1 cellular context compared by ENCODE assay signal in the genomic region with DNA sequence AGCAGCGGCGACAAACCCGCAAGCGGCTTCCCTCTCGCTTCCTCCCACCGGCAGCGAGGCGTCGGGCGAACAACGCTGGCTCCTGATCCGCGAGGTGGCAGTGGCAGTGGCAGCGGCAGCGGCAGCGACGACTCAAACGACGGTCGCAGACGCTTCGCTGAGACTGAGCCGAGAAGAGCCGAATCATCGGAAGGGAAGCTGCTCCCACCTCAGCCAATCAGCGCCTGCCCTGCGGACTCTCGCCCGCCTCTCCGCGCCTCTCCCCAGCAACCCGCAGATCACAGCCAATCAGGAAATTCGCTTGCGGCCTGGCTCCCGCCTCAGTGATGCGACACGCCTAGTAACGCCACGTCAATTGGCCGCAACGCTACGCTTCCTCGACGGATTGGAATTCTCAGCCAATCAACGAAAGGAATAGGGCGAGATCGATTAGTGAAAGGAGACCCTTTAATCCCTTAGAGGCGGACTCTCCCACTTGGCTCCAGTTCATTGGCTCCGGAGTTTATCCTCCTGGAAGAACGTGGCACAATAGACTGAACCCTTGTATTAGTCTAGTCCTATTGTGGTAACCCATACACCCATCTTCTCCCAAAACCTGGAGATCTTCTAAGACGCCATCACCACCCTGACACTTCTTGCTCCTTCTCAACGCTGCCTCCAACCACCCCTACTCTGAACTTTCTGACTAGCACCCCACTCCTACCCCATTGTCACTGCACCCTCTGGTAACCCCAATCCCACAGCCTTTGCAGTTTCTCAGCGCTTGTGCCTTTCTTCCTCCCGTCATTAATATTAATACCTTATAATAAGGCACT.
TF ChIP-seq lines count a peak whose summit lies in the region.

A gene (minus strand): TSS at position 165 of the 815 bp plus-strand sequence. CDS start 272 bp downstream, outside the sequence.

TF ChIP-seq in GM12878, 131 proteins besides CTCF, POLR2A, EP300 and RAD21 (continued from another document):
- TF ChIP-seq, protein P1, sequence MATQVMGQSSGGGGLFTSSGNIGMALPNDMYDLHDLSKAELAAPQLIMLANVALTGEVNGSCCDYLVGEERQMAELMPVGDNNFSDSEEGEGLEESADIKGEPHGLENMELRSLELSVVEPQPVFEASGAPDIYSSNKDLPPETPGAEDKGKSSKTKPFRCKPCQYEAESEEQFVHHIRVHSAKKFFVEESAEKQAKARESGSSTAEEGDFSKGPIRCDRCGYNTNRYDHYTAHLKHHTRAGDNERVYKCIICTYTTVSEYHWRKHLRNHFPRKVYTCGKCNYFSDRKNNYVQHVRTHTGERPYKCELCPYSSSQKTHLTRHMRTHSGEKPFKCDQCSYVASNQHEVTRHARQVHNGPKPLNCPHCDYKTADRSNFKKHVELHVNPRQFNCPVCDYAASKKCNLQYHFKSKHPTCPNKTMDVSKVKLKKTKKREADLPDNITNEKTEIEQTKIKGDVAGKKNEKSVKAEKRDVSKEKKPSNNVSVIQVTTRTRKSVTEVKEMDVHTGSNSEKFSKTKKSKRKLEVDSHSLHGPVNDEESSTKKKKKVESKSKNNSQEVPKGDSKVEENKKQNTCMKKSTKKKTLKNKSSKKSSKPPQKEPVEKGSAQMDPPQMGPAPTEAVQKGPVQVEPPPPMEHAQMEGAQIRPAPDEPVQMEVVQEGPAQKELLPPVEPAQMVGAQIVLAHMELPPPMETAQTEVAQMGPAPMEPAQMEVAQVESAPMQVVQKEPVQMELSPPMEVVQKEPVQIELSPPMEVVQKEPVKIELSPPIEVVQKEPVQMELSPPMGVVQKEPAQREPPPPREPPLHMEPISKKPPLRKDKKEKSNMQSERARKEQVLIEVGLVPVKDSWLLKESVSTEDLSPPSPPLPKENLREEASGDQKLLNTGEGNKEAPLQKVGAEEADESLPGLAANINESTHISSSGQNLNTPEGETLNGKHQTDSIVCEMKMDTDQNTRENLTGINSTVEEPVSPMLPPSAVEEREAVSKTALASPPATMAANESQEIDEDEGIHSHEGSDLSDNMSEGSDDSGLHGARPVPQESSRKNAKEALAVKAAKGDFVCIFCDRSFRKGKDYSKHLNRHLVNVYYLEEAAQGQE (IDR thresholded peaks at IDR 0.05; ENCODE audit: low read depth, low read length), result no peak
- TF ChIP-seq TCF12 (IDR thresholded peaks at IDR 0.05; ENCODE audit: low read depth, low read length) (no peak; the same call in 1 of the 2 replicates), FOS (IDR thresholded peaks at IDR 0.05; ENCODE audit: borderline replicate concordance, extremely low read depth, insufficient read length) (peak; percentile 69), HDAC2 (IDR thresholded peaks at IDR 0.05) (no peak), BACH1 (IDR thresholded peaks at IDR 0.05; ENCODE audit: borderline replicate concordance) (peak; percentile 35), NRF1 (conservative IDR thresholded peaks at IDR 0.05; ENCODE audit: low read depth, low read length) (no peak), MTA2 (IDR thresholded peaks at IDR 0.05; ENCODE audit: low read depth) (no peak), BHLHE40 (IDR thresholded peaks at IDR 0.05; ENCODE audit: borderline replicate concordance in 1 of 2, low read depth in 2 of 2, low read length in 1 of 2) (peak; percentile 89 to 91), YBX1 (IDR thresholded peaks at IDR 0.05) (no peak), PML (IDR thresholded peaks at IDR 0.05; ENCODE audit: low read length) (no peak), GATAD2B (conservative IDR thresholded peaks at IDR 0.05; ENCODE audit: low read depth) (no peak), CREM (IDR thresholded peaks at IDR 0.05; ENCODE audit: low read depth) (peak; percentile 99), IRF4 (IDR thresholded peaks at IDR 0.05; ENCODE audit: low read depth, low read length) (no peak), TBL1XR1 (IDR thresholded peaks at IDR 0.05; ENCODE audit: low read depth, low read length) (no peak), STAT3 (IDR thresholded peaks at IDR 0.05; ENCODE audit: low read depth, low read length) (no peak)
- TF ChIP-seq, protein P2, sequence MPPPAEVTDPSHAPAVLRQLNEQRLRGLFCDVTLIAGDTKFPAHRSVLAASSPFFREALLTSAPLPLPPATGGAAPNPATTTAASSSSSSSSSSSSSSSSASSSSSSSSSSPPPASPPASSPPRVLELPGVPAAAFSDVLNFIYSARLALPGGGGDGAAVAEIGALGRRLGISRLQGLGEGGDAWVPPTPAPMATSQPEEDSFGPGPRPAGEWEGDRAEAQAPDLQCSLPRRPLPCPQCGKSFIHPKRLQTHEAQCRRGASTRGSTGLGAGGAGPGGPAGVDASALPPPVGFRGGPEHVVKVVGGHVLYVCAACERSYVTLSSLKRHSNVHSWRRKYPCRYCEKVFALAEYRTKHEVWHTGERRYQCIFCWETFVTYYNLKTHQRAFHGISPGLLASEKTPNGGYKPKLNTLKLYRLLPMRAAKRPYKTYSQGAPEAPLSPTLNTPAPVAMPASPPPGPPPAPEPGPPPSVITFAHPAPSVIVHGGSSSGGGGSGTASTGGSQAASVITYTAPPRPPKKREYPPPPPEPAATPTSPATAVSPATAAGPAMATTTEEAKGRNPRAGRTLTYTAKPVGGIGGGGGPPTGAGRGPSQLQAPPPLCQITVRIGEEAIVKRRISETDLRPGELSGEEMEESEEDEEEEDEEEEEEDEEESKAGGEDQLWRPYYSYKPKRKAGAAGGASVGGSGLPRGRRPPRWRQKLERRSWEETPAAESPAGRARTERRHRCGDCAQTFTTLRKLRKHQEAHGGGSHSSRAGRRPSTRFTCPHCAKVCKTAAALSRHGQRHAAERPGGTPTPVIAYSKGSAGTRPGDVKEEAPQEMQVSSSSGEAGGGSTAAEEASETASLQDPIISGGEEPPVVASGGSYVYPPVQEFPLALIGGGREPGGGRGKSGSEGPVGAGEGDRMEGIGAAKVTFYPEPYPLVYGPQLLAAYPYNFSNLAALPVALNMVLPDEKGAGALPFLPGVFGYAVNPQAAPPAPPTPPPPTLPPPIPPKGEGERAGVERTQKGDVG (CRISPR knock-in tag; IDR thresholded peaks at IDR 0.05), result no peak
TF ChIP-seq in GM12878: peak in this region for 41.
